ENCODE assay signal across 31 cellular contexts in genomic region chr12:4580165-4580773, GRCh38.
"Had no signal": no experiment of that assay in that cellular context is flagged by ENCODE, and none has a peak within 500 bp of the region (broad histone marks: within the 10 kb centered on the region; RNA-seq: fewer than 3 reads in every experiment).

No MANE protein-coding gene starts in this region.

- H3K4me2 ChIP-seq: hepatocyte had no signal

- H3K36me3 ChIP-seq: gastrocnemius medialis, transverse colon, uterus had no signal

- ATAC-seq: activated T-cell treated with anti-CD3 and anti-CD28 coated beads, Interleukin-2, amount 50 U/mL, for 4 hours; activated T-helper 17 cell treated with anti-CD3 and anti-CD28 coated beads, Interleukin-2, amount 50 U/mL, for 72 hours; gastrocnemius medialis; psoas muscle; T-helper 17 cell had no signal

- H3K27me3 ChIP-seq: uterus had no signal

- H3K4me1 Mint-ChIP-seq: activated CD4-positive, alpha-beta memory T cell treated with anti-CD3 and anti-CD28 coated beads, Interleukin-2, amount 10 ng/mL, durations not matched to agents 7 days and 5 days; activated CD4-positive, alpha-beta T cell treated with anti-CD3 and anti-CD28 coated beads, Interleukin-2, amount 10 ng/mL, durations not matched to agents 7 days and 5 days; activated T-helper 17 cell treated with anti-CD3 and anti-CD28 coated beads, Interleukin-2, amount 50 U/mL, for 72 hours; mesothelial cell of epicardium; T-helper 17 cell had no signal

- H3K27ac ChIP-seq: gastrocnemius medialis, hepatocyte, parathyroid adenoma, psoas muscle, transverse colon, uterus had no signal

- H3K36me3 Mint-ChIP-seq: mesothelial cell of epicardium, naive B cell had no signal

- H3K27me3 Mint-ChIP-seq: activated T-helper 17 cell treated with anti-CD3 and anti-CD28 coated beads, Interleukin-2, amount 50 U/mL, for 72 hours; naive B cell had no signal

- H3K9me3 ChIP-seq: gastrocnemius medialis, psoas muscle, transverse colon, uterus had no signal

- H3K4me3 ChIP-seq: gastrocnemius medialis, hepatocyte, psoas muscle, transverse colon, uterus had no signal

- FAIRE-seq: astrocyte, endometrium had no signal

- H3K4me3 Mint-ChIP-seq: activated CD4-positive, alpha-beta memory T cell treated with anti-CD3 and anti-CD28 coated beads, Interleukin-2, amount 10 ng/mL, durations not matched to agents 7 days and 5 days; activated CD4-positive, alpha-beta T cell treated with anti-CD3 and anti-CD28 coated beads, Interleukin-2, amount 10 ng/mL, durations not matched to agents 7 days and 5 days; activated T-cell treated with anti-CD3 and anti-CD28 coated beads, Interleukin-2, amount 50 U/mL, for 4 hours; activated T-helper 17 cell treated with anti-CD3 and anti-CD28 coated beads, Interleukin-2, amount 50 U/mL, for 72 hours; mesothelial cell of epicardium; naive B cell; T-helper 17 cell had no signal

- H3K79me2 ChIP-seq: hepatocyte, parathyroid adenoma had no signal

- H3K9me3 Mint-ChIP-seq: activated CD4-positive, alpha-beta memory T cell treated with anti-CD3 and anti-CD28 coated beads, Interleukin-2, amount 10 ng/mL, durations not matched to agents 7 days and 5 days; activated CD4-positive, alpha-beta T cell treated with anti-CD3 and anti-CD28 coated beads, Interleukin-2, amount 10 ng/mL, durations not matched to agents 7 days and 5 days; activated T-cell treated with anti-CD3 and anti-CD28 coated beads, Interleukin-2, amount 50 U/mL, for 4 hours; activated T-helper 17 cell treated with anti-CD3 and anti-CD28 coated beads, Interleukin-2, amount 50 U/mL, for 72 hours; mesothelial cell of epicardium; naive B cell had no signal

- H3K27ac Mint-ChIP-seq: activated CD4-positive, alpha-beta memory T cell treated with anti-CD3 and anti-CD28 coated beads, Interleukin-2, amount 10 ng/mL, durations not matched to agents 7 days and 5 days; activated CD4-positive, alpha-beta T cell treated with anti-CD3 and anti-CD28 coated beads, Interleukin-2, amount 10 ng/mL, durations not matched to agents 7 days and 5 days; activated T-helper 17 cell treated with anti-CD3 and anti-CD28 coated beads, Interleukin-2, amount 50 U/mL, for 72 hours; mesothelial cell of epicardium; T-helper 17 cell had no signal

- H3K4me1 ChIP-seq: gastrocnemius medialis, parathyroid adenoma, psoas muscle, transverse colon, uterus had no signal

- H2AFZ ChIP-seq: hepatocyte, parathyroid adenoma had no signal

- H3K9ac ChIP-seq: parathyroid adenoma had no signal

- DNase-seq: activated CD4-positive, alpha-beta memory T cell treated with anti-CD3 and anti-CD28 coated beads, Interleukin-2, amount 10 ng/mL, durations not matched to agents 7 days and 5 days; activated CD4-positive, alpha-beta T cell treated with anti-CD3 and anti-CD28 coated beads for 1 hour; activated CD4-positive, alpha-beta T cell treated with anti-CD3 and anti-CD28 coated beads, Interleukin-2, amount 10 ng/mL, durations not matched to agents 7 days and 5 days; activated CD8-positive, alpha-beta memory T cell treated with anti-CD3 and anti-CD28 coated beads, Interleukin-2, amount 50 U/mL, for 48 hours; activated gamma-delta T cell treated with Interleukin-2 at 50 U/mL for 16 hours; activated naive CD4-positive, alpha-beta T cell treated with anti-CD3 and anti-CD28 coated beads, Interleukin-2, amount 50 U/mL, for 16 hours; activated T-cell treated with anti-CD3 and anti-CD28 coated beads, Interleukin-2, amount 50 U/mL, for 4 hours; amniotic stem cell; central memory CD4-positive, alpha-beta T cell; effector CD8-positive, alpha-beta T cell; gastrocnemius medialis; islet precursor cell; left cardiac atrium; left ventricle myocardium superior; occipital lobe; psoas muscle; right cardiac atrium; stimulated activated CD4-positive, alpha-beta T cell treated with anti-CD3 and anti-CD28 coated beads, Interleukin-15, amount 100 ng/mL, for 24 hours; stimulated activated CD4-positive, alpha-beta T cell treated with anti-CD3 and anti-CD28 coated beads, Interleukin-2, amount 100 ng/mL, for 24 hours; stimulated activated naive CD4-positive, alpha-beta T cell treated with Interleukin-2 at 50 U/mL for 16 hours; T-helper 17 cell; T1000; uterus had no signal
